In the genomic region with DNA sequence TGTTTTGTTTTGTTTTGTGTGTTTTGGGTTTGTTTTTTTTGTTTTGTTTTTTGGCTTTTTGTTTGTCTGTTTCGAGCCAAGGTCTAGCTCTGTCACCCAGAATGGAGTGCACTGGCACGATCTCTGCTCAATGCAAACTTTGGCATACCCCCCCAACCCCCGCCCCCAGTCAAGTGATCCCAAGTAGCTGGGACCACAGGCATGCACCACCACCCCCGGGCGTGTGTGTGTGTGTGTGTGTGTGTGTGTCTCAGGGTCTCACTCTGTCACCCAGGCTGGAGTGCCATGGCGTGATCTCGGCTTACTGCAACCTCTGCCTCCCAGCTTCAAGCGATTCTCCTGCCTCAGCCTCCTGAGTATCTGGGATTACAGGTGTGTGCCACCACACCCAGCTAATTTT, we compare ENCODE assay signal across 9 cellular contexts. TPM values are rescaled to one million over a fixed set of nuclear protein-coding genes. Genes with fewer than 3 reads are reported as not detected.
A peak's percentile ranks its signal among the peaks of the same experiment; 100 is the strongest.
DNase-seq lines count a peak whose midpoint lies in the region; ATAC-seq and TF ChIP-seq lines count a peak whose summit lies in the region.
"Not testable (repeated sequence)": the region's sequence is repeated elsewhere in the genome, so short reads cannot be mapped to it uniquely, and the experiment has no call there.
"Had no signal": no experiment of that assay in that cellular context is flagged by ENCODE, and none has a peak within 500 bp of the region (broad histone marks: within the 10 kb centered on the region; RNA-seq: fewer than 3 reads in every experiment).

No MANE protein-coding gene starts in this region.

- H3K36me3 ChIP-seq in BLaER1; KMS-11 (ENCODE audit: insufficient read depth); endodermal cell (ENCODE audit: control insufficient read depth, insufficient read depth, low read length); thyroid gland: not testable (repeated sequence)

- H3K4me2 ChIP-seq in BLaER1 = peak overlapping the region; percentile 76
- H3K4me2 ChIP-seq in KMS-11 = not testable (repeated sequence)

- H3K9ac ChIP-seq in BLaER1; KMS-11; endodermal cell (ENCODE audit: extremely low read depth, low read length, poor library complexity, severe bottlenecking): not testable (repeated sequence)

- not testable (repeated sequence) for H3K9me3 Mint-ChIP-seq in activated T-helper 17 cell treated with anti-CD3 and anti-CD28 coated beads, Interleukin-2, amount 50 U/mL, for 72 hours; endodermal cell

- peak overlapping the region; percentile 66 for H3K4me3 Mint-ChIP-seq in activated T-helper 17 cell treated with anti-CD3 and anti-CD28 coated beads, Interleukin-2, amount 50 U/mL, for 72 hours
- H3K4me3 Mint-ChIP-seq in endodermal cell = not testable (repeated sequence)

- H3K27ac Mint-ChIP-seq in activated T-helper 17 cell treated with anti-CD3 and anti-CD28 coated beads, Interleukin-2, amount 50 U/mL, for 72 hours; endodermal cell: not testable (repeated sequence)

- CTCF ChIA-PET in RWPE1 (lab: Yijun Ruan, JAX) = interaction anchor here (0.6 to 3.8 kb wide), 28 partner anchors 11 to 742 kb away, joined by 3 to 39 read pairs (median 6); a partner anchor contains a TSS

- not testable (repeated sequence) for H3K27me3 Mint-ChIP-seq in activated T-helper 17 cell treated with anti-CD3 and anti-CD28 coated beads, Interleukin-2, amount 50 U/mL, for 72 hours; endodermal cell (ENCODE audit: insufficient read depth)

- H3K36me3 Mint-ChIP-seq in activated T-helper 17 cell treated with anti-CD3 and anti-CD28 coated beads, Interleukin-2, amount 50 U/mL, for 72 hours (ENCODE audit: low read depth); endodermal cell (ENCODE audit: low read depth): not testable (repeated sequence)

- not testable (repeated sequence) for DNase-seq in RWPE1 (ENCODE audit: low spot score)
- DNase-seq in endodermal cell (peak; percentile 48), thyroid gland (peak; percentile 82 to 83)

- not testable (repeated sequence) for ATAC-seq in activated T-helper 17 cell treated with anti-CD3 and anti-CD28 coated beads, Interleukin-2, amount 50 U/mL, for 72 hours (replicated peaks)

- POLR2A ChIA-PET in RWPE1 (lab: Yijun Ruan, JAX; ENCODE audit: low non-redundant PET) = interaction anchor here (0.6 kb wide), 2 partner anchors 360 to 725 kb away, joined by 3 read pairs; a partner anchor contains a TSS

- TF ChIP-seq CTCF in KMS-11 (conservative IDR thresholded peaks at IDR 0.05; ENCODE audit: low read depth, low read length); RWPE1 (conservative IDR thresholded peaks at IDR 0.05; ENCODE audit: low read depth); endodermal cell (conservative IDR thresholded peaks at IDR 0.05); thyroid gland (IDR thresholded peaks at IDR 0.05): not testable (repeated sequence)

- not testable (repeated sequence) for H3K79me2 ChIP-seq in KMS-11 (ENCODE audit: insufficient read depth, low read depth)

- TF ChIP-seq POLR2A in thyroid gland (IDR thresholded peaks at IDR 0.05) = not testable (repeated sequence)

- intact Hi-C loops in thyroid gland (cut with DNase I) = not testable (repeated sequence)

- H3K4me1 ChIP-seq in BLaER1 (peaks cover 31% of the 10 kb centered on the region), KMS-11 (ENCODE audit: low read depth, poor library complexity, severe bottlenecking) (peaks cover 28% of the 10 kb centered on the region), thyroid gland (peaks cover 17 to 38% of the 10 kb centered on the region in 2 donors)
- not testable (repeated sequence) for H3K4me1 ChIP-seq in endodermal cell (ENCODE audit: control insufficient read depth, insufficient read depth, low read length)

- H3K4me1 Mint-ChIP-seq in activated T-helper 17 cell treated with anti-CD3 and anti-CD28 coated beads, Interleukin-2, amount 50 U/mL, for 72 hours = not testable (repeated sequence)
- peaks cover 13% of the 10 kb centered on the region for H3K4me1 Mint-ChIP-seq in endodermal cell

- not testable (repeated sequence) for H3K4me3 ChIP-seq in BLaER1; KMS-11 (IDR thresholded peaks at IDR 0.05; ENCODE audit: insufficient read depth, low read depth, low read length); endodermal cell (ENCODE audit: low read length); thyroid gland (replicated peaks in 1 of 3)

- H3K9me3 ChIP-seq in BLaER1; endodermal cell (ENCODE audit: control insufficient read depth, low read length); thyroid gland: not testable (repeated sequence)

- not testable (repeated sequence) for H3K27me3 ChIP-seq in BLaER1; KMS-11 (ENCODE audit: insufficient read depth, low read depth); endodermal cell (ENCODE audit: control insufficient read depth, insufficient read depth, low read length, poor library complexity, severe bottlenecking); thyroid gland

- H4K20me1 ChIP-seq in BLaER1; KMS-11 (ENCODE audit: insufficient read depth): not testable (repeated sequence)

- H2AFZ ChIP-seq in KMS-11 (ENCODE audit: low read depth) = peak overlapping the region; percentile 90; the same call in 1 of the 2 replicates

- 85 to 92% methylated on average over 2 to 8 of the region's 8 CpGs for WGBS in endodermal cell (ENCODE audit: insufficient coverage in 1 of 2, insufficient read length in 1 of 2), 2 experiments
- 32 to 51% methylated on average over 7 to 8 of the region's 8 CpGs for WGBS in thyroid gland, 2 donors

- not testable (repeated sequence) for H3K27ac ChIP-seq in BLaER1; KMS-11; endodermal cell (ENCODE audit: low read depth, low read length)
- H3K27ac ChIP-seq in RWPE1 (peak overlapping the region; percentile 100), thyroid gland (peak overlapping the region; percentile 32 to 50 (median 48))

RNA-seq across cellular contexts. Expression of a gene that starts 24.4 kb away (rescaled TPM):
- 1 to 10 TPM in 1 of 2 donors, under 1 TPM in 1; 0.22 to 1.2 TPM for total RNA-seq in activated T-helper 17 cell treated with anti-CD3 and anti-CD28 coated beads, Interleukin-2, amount 50 U/mL, for 72 hours
- total RNA-seq in endodermal cell (1,000 to 10,000 TPM; 1,663 to 1,920 TPM), thyroid gland (1,000 to 10,000 TPM in 1 of 4 donors, 100 to 1,000 TPM in 3; 364 to 1,037 (median 698) TPM)
- 445 TPM for polyA plus RNA-seq in endodermal cell (2013, experiment 1 of 2)
- polyA plus RNA-seq in endodermal cell (2013, experiment 2 of 2) = 561 TPM

RNA-seq across cellular contexts. Expression of a gene that starts 31.7 kb away (rescaled TPM):
- total RNA-seq in activated T-helper 17 cell treated with anti-CD3 and anti-CD28 coated beads, Interleukin-2, amount 50 U/mL, for 72 hours = not detected
- total RNA-seq in endodermal cell = not detected
- not detected for polyA plus RNA-seq in endodermal cell (2013, experiment 1 of 2)
- polyA plus RNA-seq in endodermal cell (2013, experiment 2 of 2) = not detected
- under 1 TPM in 1 of 4 donors, not detected in 3; 0.40 TPM for total RNA-seq in thyroid gland
- total RNA-seq: A172; CD8-positive, alpha-beta T cell had no signal
- polyA plus RNA-seq: BJ had no signal

RNA-seq across cellular contexts. Expression of a gene that starts 46.4 kb away (rescaled TPM):
- total RNA-seq in activated T-helper 17 cell treated with anti-CD3 and anti-CD28 coated beads, Interleukin-2, amount 50 U/mL, for 72 hours = under 1 TPM in 1 of 2 donors, not detected in 1; 0.82 TPM
- total RNA-seq in endodermal cell (not detected), thyroid gland (not detected)
- not detected for polyA plus RNA-seq in endodermal cell (2013, experiment 1 of 2)
- not detected for polyA plus RNA-seq in endodermal cell (2013, experiment 2 of 2)
- total RNA-seq: CD8-positive, alpha-beta T cell had no signal
- polyA plus RNA-seq: BJ had no signal

Comparison
In these comparisons a context has a peak if more than half of its experiments do, and no peak if none do; other contexts are left out.
1. RNA of a gene that starts 24.4 kb away (total RNA-seq): 1,663 to 1,920 TPM in endodermal cell and 364 to 1,037 TPM in thyroid gland; 0.22 to 1.2 TPM in activated T-helper 17 cell treated with anti-CD3 and anti-CD28 coated beads, Interleukin-2, amount 50 U/mL, for 72 hours; every median in the first group is over 100 times any median in the second.